In the genomic region with DNA sequence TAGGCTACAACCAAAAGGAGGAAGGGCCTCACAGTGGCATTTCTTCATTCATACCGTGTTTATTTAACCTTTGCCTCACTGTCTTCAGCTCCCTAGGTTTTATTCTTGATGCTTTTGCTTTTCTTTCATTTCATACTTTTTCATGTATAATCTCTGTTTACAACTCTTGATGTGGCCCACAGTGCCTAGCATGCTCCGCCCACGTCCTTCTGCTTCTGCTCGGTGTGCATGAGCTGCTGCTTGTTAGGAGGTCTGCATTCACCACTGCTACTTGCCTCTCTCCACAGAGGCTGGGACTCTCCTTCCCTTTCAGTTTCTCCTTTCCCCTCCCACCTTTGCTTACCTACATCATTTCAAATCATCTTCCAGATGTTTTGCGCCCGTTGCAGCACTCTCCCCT, we compare ENCODE assay signal across 17 cellular contexts.
DNase-seq lines count a peak whose midpoint lies in the region; ATAC-seq and TF ChIP-seq lines count a peak whose summit lies in the region.
"Had no signal": no experiment of that assay in that cellular context is flagged by ENCODE, and none has a peak within 500 bp of the region (broad histone marks: within the 10 kb centered on the region; RNA-seq: fewer than 3 reads in every experiment).

No MANE protein-coding gene starts in this region.

- TF ChIP-seq EP300 in sigmoid colon (IDR thresholded peaks at IDR 0.05) = no peak

- H3K27me3 ChIP-seq in mesenchymal stem cell (ENCODE audit: control insufficient read depth in 1 of 2, insufficient read depth in 1 of 2, low read length in 2 of 2) = peaks cover 0 to 4% of the 10 kb centered on the region in 2 experiments
- H3K27me3 ChIP-seq in ascending aorta = no peaks in the 10 kb centered on the region
- H3K27me3 ChIP-seq in sigmoid colon = no peaks in the 10 kb centered on the region

- no peak overlapping the region for H3K14ac ChIP-seq in mesenchymal stem cell (ENCODE audit: low read length in 2 of 2)

- 86% methylated on average over 4 of the region's 6 CpGs for WGBS in mesenchymal stem cell
- 71 to 73% methylated on average over 6 of the region's 6 CpGs for WGBS in sigmoid colon, 2 donors

- peak overlapping the region in 1 of 2 experiments; percentile 62 for H3K18ac ChIP-seq in mesenchymal stem cell (ENCODE audit: low read depth in 1 of 2, low read length in 2 of 2)

- H4K91ac ChIP-seq in mesenchymal stem cell (ENCODE audit: low read length) = no peak overlapping the region

- H3K23ac ChIP-seq in mesenchymal stem cell (ENCODE audit: low read length in 2 of 2) = no peak overlapping the region

- no peak overlapping the region for H3K4me2 ChIP-seq in mesenchymal stem cell (ENCODE audit: low read length, poor library complexity, severe bottlenecking)

- H3K36me3 ChIP-seq in HEK293 (ENCODE audit: control insufficient read depth in 2 of 2, insufficient read depth in 1 of 2, low read length in 2 of 2) (no peaks in the 10 kb centered on the region; a peak in 1 of 3 replicates), mesenchymal stem cell (ENCODE audit: control insufficient read depth in 1 of 2, insufficient read depth in 2 of 2, low read depth in 1 of 2, low read length in 2 of 2) (no peaks in the 10 kb centered on the region), ascending aorta (no peaks in the 10 kb centered on the region), sigmoid colon (no peaks in the 10 kb centered on the region)

- POLR2A ChIA-PET in HEK293 (lab: Yijun Ruan, JAX) = no interaction called here

- H3K9me3 Mint-ChIP-seq in stimulated activated effector memory CD8-positive, alpha-beta T cell treated with anti-CD3 and anti-CD28 coated beads, Interleukin-12 subunit alpha, Interleukin-12 subunit beta, amount 100 ng/mL, for 72 hours = no peaks in the 10 kb centered on the region
- H3K9me3 Mint-ChIP-seq: CD4-positive, alpha-beta T cell; HFFc6 had no signal

- CTCF ChIA-PET in HEK293 (lab: Yijun Ruan, JAX) = interaction anchor here (0.6 to 0.9 kb wide), 2 partner anchors 72 to 1089 kb away, joined by 3 to 4 read pairs; no protein-coding TSS in a partner anchor

- no peak overlapping the region for H2BK15ac ChIP-seq in mesenchymal stem cell (ENCODE audit: low read depth, poor library complexity, severe bottlenecking)

- peak; percentile 11 for ATAC-seq in stimulated activated effector memory CD8-positive, alpha-beta T cell treated with anti-CD3 and anti-CD28 coated beads, Interleukin-12 subunit alpha, Interleukin-12 subunit beta, amount 100 ng/mL, for 72 hours
- ATAC-seq in GM21390 (IDR thresholded peaks at IDR 0.05; ENCODE audit: unreplicated experiment) = no peak

- no peak overlapping the region for H3K4me3 ChIP-seq in HEK293 (ENCODE audit: low read depth, low read length)
- no peak overlapping the region for H3K4me3 ChIP-seq in mesenchymal stem cell (ENCODE audit: insufficient read depth in 1 of 2, low read depth in 1 of 2, low read length in 2 of 2)
- H3K4me3 ChIP-seq in ascending aorta = no peak overlapping the region
- no peak overlapping the region for H3K4me3 ChIP-seq in sigmoid colon

- H2AFZ ChIP-seq in mesenchymal stem cell (ENCODE audit: low read depth, low read length) = peak overlapping the region; percentile 63

- no peaks in the 10 kb centered on the region for H3K36me3 Mint-ChIP-seq in stimulated activated effector memory CD8-positive, alpha-beta T cell treated with anti-CD3 and anti-CD28 coated beads, Interleukin-12 subunit alpha, Interleukin-12 subunit beta, amount 100 ng/mL, for 72 hours

- peak overlapping the region in 1 of 2 experiments; percentile 58 for H3K4ac ChIP-seq in mesenchymal stem cell (ENCODE audit: low read depth in 1 of 2, low read length in 2 of 2)

- H3K4me1 Mint-ChIP-seq in stimulated activated effector memory CD8-positive, alpha-beta T cell treated with anti-CD3 and anti-CD28 coated beads, Interleukin-12 subunit alpha, Interleukin-12 subunit beta, amount 100 ng/mL, for 72 hours = no peaks in the 10 kb centered on the region
- H3K4me1 Mint-ChIP-seq: B cell had no signal

- no peak overlapping the region for H3K4me3 Mint-ChIP-seq in stimulated activated effector memory CD8-positive, alpha-beta T cell treated with anti-CD3 and anti-CD28 coated beads, Interleukin-12 subunit alpha, Interleukin-12 subunit beta, amount 100 ng/mL, for 72 hours
- H3K4me3 Mint-ChIP-seq: B cell; CD4-positive, alpha-beta T cell; HFFc6 had no signal

- TF ChIP-seq CTCF in HEK293 (tag by site-specific recombination; IDR thresholded peaks at IDR 0.05) (no peak), ascending aorta (IDR thresholded peaks at IDR 0.05) (no peak), sigmoid colon (IDR thresholded peaks at IDR 0.05) (no peak)

- no peak overlapping the region for H3K27ac Mint-ChIP-seq in stimulated activated effector memory CD8-positive, alpha-beta T cell treated with anti-CD3 and anti-CD28 coated beads, Interleukin-12 subunit alpha, Interleukin-12 subunit beta, amount 100 ng/mL, for 72 hours
- H3K27ac Mint-ChIP-seq: B cell; CD4-positive, alpha-beta T cell; HFFc6 had no signal

- H2BK120ac ChIP-seq in mesenchymal stem cell (ENCODE audit: low read depth, low read length) = no peak overlapping the region

- DNase-seq in Ammon's horn (ENCODE audit: low spot score) (peak; percentile 54), mesenchymal stem cell (no peak), ascending aorta (ENCODE audit: low spot score in 2 of 2) (no peak), sigmoid colon (no peak)
- no peak for DNase-seq in stimulated activated effector memory CD8-positive, alpha-beta T cell treated with anti-CD3 and anti-CD28 coated beads, Interleukin-12 subunit alpha, Interleukin-12 subunit beta, amount 100 ng/mL, for 72 hours (ENCODE audit: low spot score in 2 of 2)
- DNase-seq: CD4-positive, alpha-beta T cell; DMS153; DMS79; GDM1; HCEC 1CT; HFFc6; KG1 had no signal

- no peak overlapping the region for H2BK5ac ChIP-seq in mesenchymal stem cell (ENCODE audit: low read depth, low read length, poor library complexity, severe bottlenecking)

- H4K8ac ChIP-seq in mesenchymal stem cell (ENCODE audit: low read length) = no peak overlapping the region

- no peaks in the 10 kb centered on the region for H3K79me1 ChIP-seq in mesenchymal stem cell (replicated peaks; ENCODE audit: low read length, poor library complexity, severe bottlenecking)

- TF ChIP-seq POLR2A in sigmoid colon (IDR thresholded peaks at IDR 0.05) = no peak

- no peak overlapping the region for H3K27ac ChIP-seq in HEK293 (ENCODE audit: extremely low read depth, low read depth, low read length)
- no peak overlapping the region for H3K27ac ChIP-seq in mesenchymal stem cell (ENCODE audit: low read length, poor library complexity, severe bottlenecking)
- H3K27ac ChIP-seq in ascending aorta = no peak overlapping the region
- H3K27ac ChIP-seq in sigmoid colon = no peak overlapping the region
- H3K27ac ChIP-seq: 22Rv1, C4-2B had no signal

- intact Hi-C loops in ascending aorta (cut with DNase I) = no loop called here
- intact Hi-C loops in sigmoid colon (cut with DNase I) = no loop called here

- H2AK5ac ChIP-seq in mesenchymal stem cell (ENCODE audit: low read length, severe bottlenecking) = no peak overlapping the region

- no peak overlapping the region for H3K9ac ChIP-seq in mesenchymal stem cell (ENCODE audit: low read length)

- H3K9me3 ChIP-seq in HEK293 (ENCODE audit: control insufficient read depth, insufficient read depth, low read depth, low read length) = no peaks in the 10 kb centered on the region
- no peaks in the 10 kb centered on the region for H3K9me3 ChIP-seq in mesenchymal stem cell (ENCODE audit: control insufficient read depth, low read length)
- H3K9me3 ChIP-seq in ascending aorta = no peaks in the 10 kb centered on the region
- H3K9me3 ChIP-seq in sigmoid colon = no peaks in the 10 kb centered on the region

- H3K4me1 ChIP-seq in HEK293 (ENCODE audit: control insufficient read depth, insufficient read depth, low read length) = peaks cover 14% of the 10 kb centered on the region
- H3K4me1 ChIP-seq in mesenchymal stem cell (ENCODE audit: control insufficient read depth, insufficient read depth, low read depth, low read length) = peaks cover 1% of the 10 kb centered on the region
- no peaks in the 10 kb centered on the region for H3K4me1 ChIP-seq in ascending aorta
- H3K4me1 ChIP-seq in sigmoid colon = no peaks in the 10 kb centered on the region

- H2BK12ac ChIP-seq in mesenchymal stem cell (ENCODE audit: low read length in 2 of 2) = no peak overlapping the region

TF ChIP-seq in HEK293, 187 proteins besides CTCF, POLR2A, EP300 and RAD21:
- peak; percentile 63 for TF ChIP-seq ZFHX2 (tag by site-specific recombination; conservative IDR thresholded peaks at IDR 0.05)
- peak; percentile 76; the same call in 1 of the 2 replicates for TF ChIP-seq PRDM1 (tag by site-specific recombination; IDR thresholded peaks at IDR 0.05)
- no peak for TF ChIP-seq FEZF1 (tag by site-specific recombination; IDR thresholded peaks at IDR 0.05)
- TF ChIP-seq SP2 (tag by site-specific recombination; IDR thresholded peaks at IDR 0.05) = no peak
TF ChIP-seq in HEK293: peak in this region for 2.
